ENCODE assay signal across 21 cellular contexts in genomic region chr11:19323502-19323901, GRCh38.
DNase-seq lines count a peak whose midpoint lies in the region; ATAC-seq, FAIRE-seq and TF ChIP-seq lines count a peak whose summit lies in the region.
"Had no signal": no experiment of that assay in that cellular context is flagged by ENCODE, and none has a peak within 500 bp of the region (broad histone marks: within the 10 kb centered on the region; RNA-seq: fewer than 3 reads in every experiment).

No MANE protein-coding gene starts in this region.

- H3K79me2 ChIP-seq in astrocyte (ENCODE audit: insufficient read depth, low read length) (no peaks in the 10 kb centered on the region), hepatocyte (no peaks in the 10 kb centered on the region)

- H3K27ac Mint-ChIP-seq in astrocyte (ENCODE audit: unreplicated experiment), result no peak overlapping the region
- H3K27ac Mint-ChIP-seq: activated T-helper 17 cell treated with anti-CD3 and anti-CD28 coated beads, Interleukin-2, amount 50 U/mL, for 72 hours; memory B cell had no signal

- peaks cover 2% of the 10 kb centered on the region for H3K9me3 Mint-ChIP-seq in astrocyte (ENCODE audit: unreplicated experiment)
- H3K9me3 Mint-ChIP-seq: activated T-helper 17 cell treated with anti-CD3 and anti-CD28 coated beads, Interleukin-2, amount 50 U/mL, for 72 hours; neural crest cell had no signal

- H3K4me2 ChIP-seq in astrocyte (ENCODE audit: low read length) (no peak overlapping the region), hepatocyte (no peak overlapping the region)

- no peak for ATAC-seq in gastroesophageal sphincter
- ATAC-seq: activated T-helper 17 cell treated with anti-CD3 and anti-CD28 coated beads, Interleukin-2, amount 50 U/mL, for 72 hours; sciatic nerve had no signal

- H4K20me1 ChIP-seq in astrocyte (ENCODE audit: insufficient read depth, low read length) (no peaks in the 10 kb centered on the region), hepatocyte (ENCODE audit: insufficient read depth, poor library complexity, severe bottlenecking) (no peaks in the 10 kb centered on the region)

- H3K4me1 ChIP-seq in astrocyte (ENCODE audit: insufficient read depth, low read length), result no peaks in the 10 kb centered on the region
- no peaks in the 10 kb centered on the region for H3K4me1 ChIP-seq in transverse colon
- no peaks in the 10 kb centered on the region for H3K4me1 ChIP-seq in gastroesophageal sphincter
- H3K4me1 ChIP-seq in hepatocyte (ENCODE audit: insufficient read depth), result no peaks in the 10 kb centered on the region
- H3K4me1 ChIP-seq: SJSA1 had no signal

- H3K9me2 ChIP-seq in hepatocyte (replicated peaks; ENCODE audit: insufficient read depth), result no peaks in the 10 kb centered on the region

- DNase-seq in AG09309 (ENCODE audit: low read depth), result no peak
- no peak for DNase-seq in HFF-Myc (ENCODE audit: extremely low read depth, low read depth)
- DNase-seq in astrocyte (ENCODE audit: low read depth), result no peak
- DNase-seq in fibroblast of the aortic adventitia (ENCODE audit: low read depth), result no peak
- no peak for DNase-seq in transverse colon
- no peak for DNase-seq in NCI-H2081 treated with DMSO at 0.1 percent for 48 hours (lab: John Stamatoyannopoulos, UW)
- no peak for DNase-seq in hepatocyte (ENCODE audit: low spot score)
- DNase-seq: activated CD8-positive, alpha-beta memory T cell treated with anti-CD3 and anti-CD28 coated beads for 24 hours; AML-193; aorta; H7; NCI-H1092 treated with DMSO at 0.1 percent for 48 hours; stimulated activated CD4-positive, alpha-beta T cell treated with anti-CD3 and anti-CD28 coated beads, Interleukin-4, amount 100 ng/mL, for 1 hour; tibial artery had no signal

- TF ChIP-seq POLR2A in transverse colon (IDR thresholded peaks at IDR 0.05), result no peak
- TF ChIP-seq POLR2A in gastroesophageal sphincter (IDR thresholded peaks at IDR 0.05), result no peak

- no peak for TF ChIP-seq EP300 in transverse colon (IDR thresholded peaks at IDR 0.05; ENCODE audit: low read depth)
- no peak for TF ChIP-seq EP300 in gastroesophageal sphincter (IDR thresholded peaks at IDR 0.05)

- in situ Hi-C loops in transverse colon (cut with MboI; ENCODE audit: low pct_ligation_motif_present in 1 of 4, low pct_unique_long_range_greater_than_20kb in 1 of 4, low sequenced_read_pairs in 3 of 4), result loop anchor here in 2 of 4 donors (25.0 kb wide), 2 partner anchors 214 to 414 kb away; no protein-coding TSS in a partner anchor

- H3K4me3 ChIP-seq in AG09309 (ENCODE audit: control insufficient read depth, low read depth, low read length) (no peak overlapping the region), HFF-Myc (replicated peaks; ENCODE audit: low read depth, low read length) (no peak overlapping the region), astrocyte (ENCODE audit: insufficient read depth, low read depth, low read length) (no peak overlapping the region), fibroblast of the aortic adventitia (ENCODE audit: low read depth, low read length) (no peak overlapping the region), transverse colon (no peak overlapping the region), gastroesophageal sphincter (no peak overlapping the region), hepatocyte (no peak overlapping the region)
- H3K4me3 ChIP-seq: SJSA1, tibial artery had no signal

- H2AFZ ChIP-seq in astrocyte (ENCODE audit: low read depth, low read length) (no peak overlapping the region), hepatocyte (no peak overlapping the region)

- FAIRE-seq in astrocyte (lab: Jason Lieb, UNC), result no peak
- FAIRE-seq: frontal cortex had no signal

- H3K9me3 ChIP-seq in astrocyte (ENCODE audit: insufficient read depth, low read depth, low read length) (no peaks in the 10 kb centered on the region), transverse colon (no peaks in the 10 kb centered on the region), gastroesophageal sphincter (no peaks in the 10 kb centered on the region), hepatocyte (ENCODE audit: low read depth) (no peaks in the 10 kb centered on the region)
- H3K9me3 ChIP-seq: SJSA1, tibial artery had no signal

- H3K36me3 Mint-ChIP-seq in astrocyte (ENCODE audit: low read depth, unreplicated experiment), result no peaks in the 10 kb centered on the region
- H3K36me3 Mint-ChIP-seq: memory B cell had no signal

- no peaks in the 10 kb centered on the region for H3K4me1 Mint-ChIP-seq in astrocyte (ENCODE audit: low read depth, unreplicated experiment)
- H3K4me1 Mint-ChIP-seq: activated T-helper 17 cell treated with anti-CD3 and anti-CD28 coated beads, Interleukin-2, amount 50 U/mL, for 72 hours; memory B cell had no signal

- intact Hi-C loops in transverse colon (cut with DNase I; ENCODE audit: low total_unique reads), result no loop called here

- H3K27me3 Mint-ChIP-seq in astrocyte (ENCODE audit: low read depth, unreplicated experiment), result peaks cover 53% of the 10 kb centered on the region

- TF ChIP-seq CTCF in AG09309 (IDR thresholded peaks at IDR 0.05; ENCODE audit: control insufficient read depth, insufficient read depth, low read depth, low read length, missing control alignments), result peak; percentile 34
- peak; percentile 16 for TF ChIP-seq CTCF in HFF-Myc (IDR thresholded peaks at IDR 0.05; ENCODE audit: low read depth, low read length, missing control alignments)
- peak; percentile 10 for TF ChIP-seq CTCF in astrocyte (IDR thresholded peaks at IDR 0.05; ENCODE audit: insufficient read depth, low read depth, low read length)
- TF ChIP-seq CTCF in fibroblast of the aortic adventitia (IDR thresholded peaks at IDR 0.05; ENCODE audit: insufficient read depth, low read length), result peak; percentile 24
- no peak for TF ChIP-seq CTCF in transverse colon (IDR thresholded peaks at IDR 0.05)
- TF ChIP-seq CTCF in gastroesophageal sphincter (IDR thresholded peaks at IDR 0.05), result no peak
- TF ChIP-seq CTCF in hepatocyte (IDR thresholded peaks at IDR 0.05; ENCODE audit: poor library complexity), result no peak

- H3K27ac ChIP-seq in astrocyte (ENCODE audit: low read depth, low read length), result no peak overlapping the region
- H3K27ac ChIP-seq in transverse colon, result no peak overlapping the region
- H3K27ac ChIP-seq in gastroesophageal sphincter, result no peak overlapping the region
- H3K27ac ChIP-seq in hepatocyte, result no peak overlapping the region
- H3K27ac ChIP-seq: SJSA1, tibial artery had no signal

- no peak overlapping the region for H3K9ac ChIP-seq in astrocyte (ENCODE audit: low read length)

- peaks cover 28% of the 10 kb centered on the region for H3K27me3 ChIP-seq in astrocyte (ENCODE audit: insufficient read depth, low read length)
- H3K27me3 ChIP-seq in transverse colon, result peaks cover 7% of the 10 kb centered on the region
- peaks cover 9% of the 10 kb centered on the region for H3K27me3 ChIP-seq in gastroesophageal sphincter
- H3K27me3 ChIP-seq in hepatocyte, result peaks cover 6% of the 10 kb centered on the region

- no peak overlapping the region for H3K4me3 Mint-ChIP-seq in astrocyte (ENCODE audit: unreplicated experiment)
- H3K4me3 Mint-ChIP-seq: activated T-helper 17 cell treated with anti-CD3 and anti-CD28 coated beads, Interleukin-2, amount 50 U/mL, for 72 hours; memory B cell; neural crest cell had no signal

- H3K36me3 ChIP-seq in astrocyte (ENCODE audit: insufficient read depth, low read length), result no peaks in the 10 kb centered on the region
- no peaks in the 10 kb centered on the region for H3K36me3 ChIP-seq in transverse colon
- H3K36me3 ChIP-seq in gastroesophageal sphincter, result no peaks in the 10 kb centered on the region
- no peaks in the 10 kb centered on the region for H3K36me3 ChIP-seq in hepatocyte (replicated peaks; ENCODE audit: insufficient read depth, low read depth)
- H3K36me3 ChIP-seq: SJSA1, tibial artery had no signal

Comparison
In these comparisons a context has a peak if more than half of its experiments do, and no peak if none do; other contexts are left out.
1. CTCF ChIP-seq: peak in AG09309 (single experiment), HFF-Myc (single experiment), astrocyte (single experiment) and fibroblast of the aortic adventitia (single experiment); none in transverse colon (0 of 5), gastroesophageal sphincter (0 of 4) and hepatocyte (single experiment).